Comparison of ENCODE assay signal across 8 cellular contexts in the genomic region with DNA sequence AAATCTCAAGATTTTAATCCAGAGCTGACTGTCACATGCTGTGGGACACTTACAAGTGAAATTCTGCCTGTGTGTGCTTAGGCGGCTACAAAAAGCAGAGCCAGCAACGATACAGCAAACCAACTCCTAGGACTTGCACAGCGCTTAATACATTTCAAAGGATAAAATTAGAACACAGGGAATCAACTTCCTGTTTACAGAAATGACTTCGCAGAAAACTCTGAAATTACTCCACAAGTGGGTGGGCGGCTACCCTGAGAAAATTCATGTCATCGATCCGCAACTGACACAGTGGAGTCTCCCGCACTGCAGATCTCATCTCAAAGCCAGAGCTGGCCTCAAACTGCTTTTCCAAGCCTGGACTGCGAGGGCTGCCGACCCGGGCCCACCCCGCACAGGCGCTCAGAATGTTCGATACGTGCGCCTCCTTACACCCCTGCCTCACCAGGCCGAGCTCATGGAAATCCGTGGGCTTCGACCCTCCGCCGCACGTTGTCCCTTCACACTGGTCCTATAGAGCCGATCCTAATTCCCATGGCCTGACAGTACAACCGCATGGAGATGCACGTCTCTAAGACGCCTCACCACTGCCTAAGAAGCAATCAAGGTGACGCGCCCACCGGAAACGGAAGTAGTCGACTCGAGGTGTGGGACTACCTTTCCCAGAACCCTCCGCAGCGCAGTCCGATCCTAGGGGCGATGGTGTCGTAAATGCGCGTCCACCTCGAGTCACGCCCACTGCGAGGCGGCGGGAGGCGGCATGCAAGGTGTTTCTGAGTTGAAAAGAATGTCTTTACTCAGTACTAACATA. TPM values are rescaled to one million over a fixed set of nuclear protein-coding genes. Genes with fewer than 3 reads are reported as not detected.
A peak's percentile ranks its signal among the peaks of the same experiment; 100 is the strongest.
DNase-seq lines count a peak whose midpoint lies in the region; ATAC-seq and TF ChIP-seq lines count a peak whose summit lies in the region.

Gene ZNF229 (minus strand): TSS at position 609 of the 811 bp plus-strand sequence. CDS start 5,625 bp downstream, outside the sequence.

- H3K36me3 Mint-ChIP-seq in type B pancreatic cell: peaks cover 31% of the 10 kb centered on the region

- H3K27ac ChIP-seq in prostate gland: peak within 1 kb of the TSS in 1 of 2 donors; percentile 0

- peak within 1 kb of the TSS; percentile 93 for H3K27ac Mint-ChIP-seq in type B pancreatic cell

- H3K4me3 ChIP-seq in prostate gland: peak within 1 kb of the TSS; percentile 34 to 41

- no peaks in the 10 kb centered on the region for H3K4me1 ChIP-seq in prostate gland (replicated peaks)

- no peaks in the 10 kb centered on the region for H3K36me3 ChIP-seq in prostate gland

- peak within 1 kb of the TSS; percentile 99 for H3K4me3 Mint-ChIP-seq in type B pancreatic cell

- 3% methylated on average over 45 of the region's 45 CpGs for WGBS in prostate gland

- no peak for ATAC-seq in HG02610 (IDR thresholded peaks at IDR 0.05; ENCODE audit: unreplicated experiment)

- peaks cover 8% of the 10 kb centered on the region for H3K4me1 Mint-ChIP-seq in type B pancreatic cell (ENCODE audit: unreplicated experiment)

- intact Hi-C loops in prostate gland (cut with DNase I): no loop called here

- TF ChIP-seq CTCF in prostate gland (IDR thresholded peaks at IDR 0.05): no peak
- TF ChIP-seq CTCF in type B pancreatic cell (conservative IDR thresholded peaks at IDR 0.05): no peak

- no peaks in the 10 kb centered on the region for H3K27me3 Mint-ChIP-seq in type B pancreatic cell

- H3K27me3 ChIP-seq in prostate gland (replicated peaks; ENCODE audit: insufficient read depth): no peaks in the 10 kb centered on the region

- no peaks in the 10 kb centered on the region for H3K9me3 ChIP-seq in prostate gland

- peaks cover 26% of the 10 kb centered on the region for H3K9me3 Mint-ChIP-seq in type B pancreatic cell

- TF ChIP-seq POLR2A in prostate gland (IDR thresholded peaks at IDR 0.05): peak; percentile 22

- DNase-seq in AG20443 (ENCODE audit: low spot score) (peak; percentile 97), HuH-7 (ENCODE audit: low spot score) (peak; percentile 54), T-helper 9 cell (peak; percentile 26), astrocyte of the hippocampus (ENCODE audit: low read depth, low spot score) (peak; percentile 97), hepatic stellate cell (ENCODE audit: low spot score) (peak; percentile 90), prostate gland (ENCODE audit: low spot score) (peak; percentile 82), type B pancreatic cell (ENCODE audit: extremely low spot score, unreplicated experiment) (peak; percentile 86)

RNA-seq across cellular contexts. Expression of gene ZNF229, which starts in this region (rescaled TPM):
- total RNA-seq in prostate gland (1 to 10 TPM; 6.1 to 7.0 TPM), type B pancreatic cell (ENCODE audit: low replicate concordance) (12.0 and 20.4 TPM in 2 replicates)

Comparison
In these comparisons a context has a peak if more than half of its experiments do, and no peak if none do; other contexts are left out.
1. DNase-seq: peak in every context shown above with its lines; median percentile 97 in AG20443; 97 in astrocyte of the hippocampus; 90 in hepatic stellate cell; 86 in type B pancreatic cell; 82 in prostate gland; 54 in HuH-7; 26 in T-helper 9 cell.